In the genomic region with DNA sequence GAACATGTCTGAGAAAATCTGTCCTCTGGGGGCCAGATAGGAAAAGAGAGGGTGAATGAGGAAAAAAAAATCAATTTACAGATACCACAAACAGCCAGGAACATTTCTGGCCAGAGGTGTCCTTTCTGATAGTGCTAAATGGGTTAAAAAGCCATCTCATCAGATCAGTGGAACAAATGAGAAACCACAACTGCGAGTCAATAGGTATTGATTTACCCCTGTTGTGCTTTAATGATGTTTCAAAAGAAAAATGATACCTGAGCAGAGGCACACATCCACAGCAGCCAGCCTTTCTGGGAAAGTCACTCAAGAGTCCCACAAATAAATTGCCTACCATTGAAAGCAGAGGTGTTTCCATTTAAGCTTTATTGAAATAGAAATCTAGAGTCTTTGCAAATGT, we compare ENCODE assay signal across 22 cellular contexts.
"Had no signal": no experiment of that assay in that cellular context is flagged by ENCODE, and none has a peak within 500 bp of the region (broad histone marks: within the 10 kb centered on the region; RNA-seq: fewer than 3 reads in every experiment).

No MANE protein-coding gene starts in this region.

- FAIRE-seq: urothelium cell line had no signal

- ATAC-seq: heart left ventricle; left ventricle myocardium superior; right lobe of liver; stimulated activated memory B cell treated with anti-CD40 and anti-IgM and Interleukin-4, amounts not matched to agents 10 μg/mL and 1 μg/mL and 100 μg/mL, for 72 hours had no signal

- DNase-seq: colonic mucosa; effector CD4-positive, alpha-beta T cell; endodermal cell; erythroblast; foreskin melanocyte; heart left ventricle; hippocampal formation; left colon; left ventricle myocardium superior; mesenchymal stem cell; naive B cell; occipital lobe; right lobe of liver; stimulated activated CD4-positive, alpha-beta T cell treated with anti-CD3 and anti-CD28 coated beads, Interleukin-4, amount 100 ng/mL, for 1 hour; stimulated activated CD8-positive, alpha-beta memory T cell treated with anti-CD3 and anti-CD28 coated beads, Interleukin-4, amount 100 ng/mL, for 48 hours had no signal

- H3K79me2 ChIP-seq: parathyroid adenoma had no signal

- H3K9me3 ChIP-seq: colonic mucosa, heart left ventricle, prostate gland, right lobe of liver had no signal

- H3K27ac Mint-ChIP-seq: endodermal cell; nephron; stimulated activated memory B cell treated with anti-CD40 and anti-IgM and Interleukin-4, amounts not matched to agents 10 μg/mL and 1 μg/mL and 100 μg/mL, for 72 hours; type B pancreatic cell had no signal

- H3K36me3 Mint-ChIP-seq: stimulated activated memory B cell treated with anti-CD40 and anti-IgM and Interleukin-4, amounts not matched to agents 10 μg/mL and 1 μg/mL and 100 μg/mL, for 72 hours; type B pancreatic cell had no signal

- H3K36me3 ChIP-seq: colonic mucosa, heart left ventricle, prostate gland, right lobe of liver had no signal

- H3K9ac ChIP-seq: parathyroid adenoma had no signal

- H3K27me3 Mint-ChIP-seq: stimulated activated memory B cell treated with anti-CD40 and anti-IgM and Interleukin-4, amounts not matched to agents 10 μg/mL and 1 μg/mL and 100 μg/mL, for 72 hours; type B pancreatic cell had no signal

- H3K4me1 ChIP-seq: colonic mucosa, parathyroid adenoma, prostate gland, right lobe of liver had no signal

- H3K27me3 ChIP-seq: colonic mucosa, heart left ventricle, right lobe of liver had no signal

- H2AFZ ChIP-seq: parathyroid adenoma had no signal

- H3K27ac ChIP-seq: colonic mucosa, heart left ventricle, parathyroid adenoma, prostate gland, right lobe of liver had no signal

- H3K9me3 Mint-ChIP-seq: endodermal cell, nephron, type B pancreatic cell had no signal

- H3K4me3 ChIP-seq: colonic mucosa, heart left ventricle, lung, prostate gland, right lobe of liver had no signal

- H3K4me3 Mint-ChIP-seq: endodermal cell; nephron; stimulated activated memory B cell treated with anti-CD40 and anti-IgM and Interleukin-4, amounts not matched to agents 10 μg/mL and 1 μg/mL and 100 μg/mL, for 72 hours; type B pancreatic cell had no signal
